ENCODE assay signal across 21 cellular contexts in the genomic region with DNA sequence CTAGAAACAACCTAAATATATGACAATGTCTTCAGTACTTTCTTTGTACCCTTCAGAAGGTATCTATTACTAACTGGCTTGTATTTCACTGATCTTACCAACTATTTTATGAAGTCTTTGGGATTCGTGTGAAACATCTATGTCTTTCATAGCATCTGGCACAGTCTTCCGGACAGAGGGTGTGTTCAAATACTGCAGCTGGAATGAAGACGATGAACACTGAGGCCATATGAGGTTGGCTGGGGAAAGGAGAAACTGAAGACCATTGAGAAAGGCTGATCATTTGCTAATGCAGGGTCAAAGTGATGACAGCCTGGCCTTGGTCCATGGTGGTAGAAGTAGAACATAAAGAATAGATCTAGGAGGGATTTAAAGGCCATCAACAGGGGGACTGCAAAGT.
"Had no signal": no experiment of that assay in that cellular context is flagged by ENCODE, and none has a peak within 500 bp of the region (broad histone marks: within the 10 kb centered on the region; RNA-seq: fewer than 3 reads in every experiment).

No MANE protein-coding gene starts in this region.

- H3K36me3 Mint-ChIP-seq: IgD-negative memory B cell had no signal

- H3K9me3 ChIP-seq: SK-N-SH had no signal

- H3K4me3 ChIP-seq: K562 had no signal

- H3K27ac Mint-ChIP-seq: IgD-negative memory B cell had no signal

- H3K4me2 ChIP-seq: KMS-11, SK-N-SH had no signal

- H3K4me3 Mint-ChIP-seq: IgD-negative memory B cell had no signal

- ATAC-seq: HepG2, K562 had no signal

- DNase-seq: Kasumi-1, MM.1S, NCI-H1092 treated with DMSO at 0.1 percent for 48 hours, NCI-H1436, NCI-H187, NCI-H2029, NCI-H2081 treated with DMSO at 0.1 percent for 48 hours, NCI-H2171, NCI-H226, NCI-H446, NCI-H510A, NCI-H524 treated with DMSO at 0.1 percent for 48 hours, NCI-H69, NCI-H774, SHP77, SK-N-SH had no signal

- H3K9ac ChIP-seq: KMS-11, SK-N-SH had no signal

- FAIRE-seq: HepG2, K562 had no signal

- H3K27ac ChIP-seq: KMS-11, RWPE1 had no signal
